ENCODE assay signal across 16 cellular contexts in the genomic region with DNA sequence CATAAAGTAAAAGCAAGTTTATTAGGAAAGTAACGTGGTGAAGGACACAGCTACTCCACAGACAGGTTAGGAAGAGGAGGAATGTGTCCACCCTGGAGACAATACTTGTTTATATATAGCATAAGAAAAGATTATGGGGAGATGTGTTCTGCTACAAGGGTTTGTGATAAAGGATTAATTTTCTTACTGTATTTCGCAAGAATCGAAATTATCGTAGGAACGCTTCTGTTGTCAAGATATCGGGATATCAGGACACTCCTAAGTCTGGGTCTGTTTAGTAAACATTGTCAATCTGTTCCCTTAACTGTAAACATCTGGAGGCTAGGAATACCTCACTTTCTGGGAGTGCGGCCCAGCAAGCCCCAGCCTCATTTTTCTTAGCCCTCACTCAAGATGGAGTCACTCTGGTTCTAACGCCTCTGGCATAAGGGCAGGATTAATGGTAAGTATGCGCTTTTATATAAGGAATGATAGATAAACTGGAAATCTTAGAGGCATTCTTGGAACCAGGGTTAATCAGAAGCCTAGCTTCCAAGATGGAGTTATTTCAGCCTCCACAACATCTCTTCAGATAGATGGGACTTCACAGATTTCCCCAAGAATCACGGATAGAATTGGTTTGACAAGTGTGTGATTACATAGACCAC. TPM values are rescaled to one million over a fixed set of nuclear protein-coding genes. Genes with fewer than 3 reads are reported as not detected.
DNase-seq lines count a peak whose midpoint lies in the region; ATAC-seq, FAIRE-seq and TF ChIP-seq lines count a peak whose summit lies in the region.
"Had no signal": no experiment of that assay in that cellular context is flagged by ENCODE, and none has a peak within 500 bp of the region (broad histone marks: within the 10 kb centered on the region; RNA-seq: fewer than 3 reads in every experiment).

No MANE protein-coding gene starts in this region.

- H3K4me2 ChIP-seq in keratinocyte (ENCODE audit: control insufficient read depth, extremely low read depth, insufficient read depth, low read depth, low read length): peak overlapping the region; percentile 48

- no peak for DNase-seq in natural killer cell treated with Interleukin-12 subunit alpha and Interleukin-12 subunit beta and Interleukin-15 and Interleukin-18, amount 100 ng/mL, for 72 hours (ENCODE audit: low spot score)
- DNase-seq in natural killer cell (no peak), keratinocyte (ENCODE audit: low read depth, low spot score) (no peak), iPS-NIHi7 (ENCODE audit: extremely low spot score) (no peak), substantia nigra (lab: John Stamatoyannopoulos, UW) (no peak)
- no peak for DNase-seq in activated T-helper 1 cell treated with anti-CD3 and anti-CD28 coated beads, Interleukin-12 subunit alpha, Interleukin-12 subunit beta, Interleukin-2, Interleukin-4 antibody, amounts not matched to agents 30 ng/mL and 10 ng/mL and 1 ng/mL, durations not matched to agents 14 hours and 24 hours and 36 hours (ENCODE audit: low spot score)
- DNase-seq: endodermal cell, GDM1, NCI-H526, sigmoid colon had no signal

- no peak overlapping the region for H2AFZ ChIP-seq in keratinocyte (ENCODE audit: control insufficient read depth, low read length)

- no peaks in the 10 kb centered on the region for H4K20me1 ChIP-seq in keratinocyte (ENCODE audit: control insufficient read depth, extremely low read depth, insufficient read depth, low read length)

- TF ChIP-seq CTCF in natural killer cell (IDR thresholded peaks at IDR 0.05) (no peak), keratinocyte (optimal IDR thresholded peaks at IDR 0.05 in 1 of 3, IDR thresholded peaks at IDR 0.05 in 1 of 3, conservative IDR thresholded peaks at IDR 0.05 in 1 of 3; ENCODE audit: extremely low read depth in 1 of 3, insufficient read depth in 2 of 3, low read length in 3 of 3) (no peak)

- WGBS in urinary bladder: 79% methylated on average over 10 of the region's 10 CpGs

- no peaks in the 10 kb centered on the region for H3K79me2 ChIP-seq in keratinocyte (ENCODE audit: control insufficient read depth, insufficient read depth, low read length)

- no peaks in the 10 kb centered on the region for H3K9me1 ChIP-seq in keratinocyte (ENCODE audit: control insufficient read depth, extremely low read depth, insufficient read depth, low read length)

- no peak for FAIRE-seq in keratinocyte (lab: Jason Lieb, UNC)

- peaks cover 12% of the 10 kb centered on the region for H3K4me1 ChIP-seq in keratinocyte (ENCODE audit: control insufficient read depth, extremely low read depth, insufficient read depth, low read length)
- no peaks in the 10 kb centered on the region for H3K4me1 ChIP-seq in urinary bladder (ENCODE audit: insufficient read depth)

- no peaks in the 10 kb centered on the region for H3K36me3 ChIP-seq in keratinocyte (ENCODE audit: control insufficient read depth in 2 of 2, extremely low read depth in 1 of 2, insufficient read depth in 2 of 2, low read length in 2 of 2)
- no peaks in the 10 kb centered on the region for H3K36me3 ChIP-seq in urinary bladder (ENCODE audit: insufficient read depth)
- H3K36me3 ChIP-seq: sigmoid colon had no signal

- H3K27ac ChIP-seq in keratinocyte (ENCODE audit: control insufficient read depth, insufficient read depth, low read length) (no peak overlapping the region), urinary bladder (ENCODE audit: low read depth) (peak overlapping the region; percentile 68), substantia nigra (ENCODE audit: low read depth, low read length, poor library complexity, severe bottlenecking) (no peak overlapping the region)
- H3K27ac ChIP-seq: sigmoid colon, SK-N-MC had no signal

- intact Hi-C loops in natural killer cell (cut with micrococcal nuclease): no loop called here
- intact Hi-C loops in activated T-helper 1 cell treated with anti-CD3 and anti-CD28 coated beads, Interleukin-12 subunit alpha, Interleukin-12 subunit beta, Interleukin-2, Interleukin-4 antibody, amounts not matched to agents 30 ng/mL and 10 ng/mL and 1 ng/mL, durations not matched to agents 14 hours and 24 hours and 36 hours (cut with micrococcal nuclease): loop anchor here (1.0 to 2.0 kb wide), 7 partner anchors 27 to 249 kb away; a partner anchor contains a TSS

- H3K4me1 Mint-ChIP-seq in natural killer cell treated with Interleukin-12 subunit alpha and Interleukin-12 subunit beta and Interleukin-15 and Interleukin-18, amount 100 ng/mL, for 72 hours (ENCODE audit: low read depth in 2 of 2): peaks cover 13 to 16% of the 10 kb centered on the region in 2 donors
- H3K4me1 Mint-ChIP-seq in natural killer cell: no peaks in the 10 kb centered on the region
- H3K4me1 Mint-ChIP-seq in activated T-helper 1 cell treated with anti-CD3 and anti-CD28 coated beads, Interleukin-12 subunit alpha, Interleukin-12 subunit beta, Interleukin-2, Interleukin-4 antibody, amounts not matched to agents 30 ng/mL and 10 ng/mL and 1 ng/mL, durations not matched to agents 14 hours and 24 hours and 36 hours (ENCODE audit: low read depth): peaks cover 17% of the 10 kb centered on the region
- H3K4me1 Mint-ChIP-seq: endodermal cell had no signal

- ATAC-seq in natural killer cell treated with Interleukin-12 subunit alpha and Interleukin-12 subunit beta and Interleukin-15 and Interleukin-18, amount 100 ng/mL, for 72 hours: no peak
- ATAC-seq in natural killer cell (no peak), HG02884 (IDR thresholded peaks at IDR 0.05; ENCODE audit: unreplicated experiment) (no peak)

- dilution Hi-C loops in keratinocyte (cut with MboI; ENCODE audit: extremely low pct_ligation_motif_present, low sequenced_read_pairs): no loop called here

- H3K4me3 Mint-ChIP-seq in natural killer cell treated with Interleukin-12 subunit alpha and Interleukin-12 subunit beta and Interleukin-15 and Interleukin-18, amount 100 ng/mL, for 72 hours: peak overlapping the region; percentile 83
- no peak overlapping the region for H3K4me3 Mint-ChIP-seq in natural killer cell
- H3K4me3 Mint-ChIP-seq in activated T-helper 1 cell treated with anti-CD3 and anti-CD28 coated beads, Interleukin-12 subunit alpha, Interleukin-12 subunit beta, Interleukin-2, Interleukin-4 antibody, amounts not matched to agents 30 ng/mL and 10 ng/mL and 1 ng/mL, durations not matched to agents 14 hours and 24 hours and 36 hours: peak overlapping the region; percentile 76
- H3K4me3 Mint-ChIP-seq: endodermal cell had no signal

- no peaks in the 10 kb centered on the region for H3K9me3 Mint-ChIP-seq in natural killer cell treated with Interleukin-12 subunit alpha and Interleukin-12 subunit beta and Interleukin-15 and Interleukin-18, amount 100 ng/mL, for 72 hours
- H3K9me3 Mint-ChIP-seq in natural killer cell: no peaks in the 10 kb centered on the region
- H3K9me3 Mint-ChIP-seq in activated T-helper 1 cell treated with anti-CD3 and anti-CD28 coated beads, Interleukin-12 subunit alpha, Interleukin-12 subunit beta, Interleukin-2, Interleukin-4 antibody, amounts not matched to agents 30 ng/mL and 10 ng/mL and 1 ng/mL, durations not matched to agents 14 hours and 24 hours and 36 hours: no peaks in the 10 kb centered on the region
- H3K9me3 Mint-ChIP-seq: endodermal cell had no signal

- H3K36me3 Mint-ChIP-seq in natural killer cell treated with Interleukin-12 subunit alpha and Interleukin-12 subunit beta and Interleukin-15 and Interleukin-18, amount 100 ng/mL, for 72 hours: no peaks in the 10 kb centered on the region
- H3K36me3 Mint-ChIP-seq in natural killer cell: no peaks in the 10 kb centered on the region
- H3K36me3 Mint-ChIP-seq in activated T-helper 1 cell treated with anti-CD3 and anti-CD28 coated beads, Interleukin-12 subunit alpha, Interleukin-12 subunit beta, Interleukin-2, Interleukin-4 antibody, amounts not matched to agents 30 ng/mL and 10 ng/mL and 1 ng/mL, durations not matched to agents 14 hours and 24 hours and 36 hours (ENCODE audit: low read depth): peaks cover 1% of the 10 kb centered on the region

- H3K27ac Mint-ChIP-seq in natural killer cell treated with Interleukin-12 subunit alpha and Interleukin-12 subunit beta and Interleukin-15 and Interleukin-18, amount 100 ng/mL, for 72 hours: peak overlapping the region; percentile 82 to 96
- H3K27ac Mint-ChIP-seq in natural killer cell: no peak overlapping the region
- H3K27ac Mint-ChIP-seq in activated T-helper 1 cell treated with anti-CD3 and anti-CD28 coated beads, Interleukin-12 subunit alpha, Interleukin-12 subunit beta, Interleukin-2, Interleukin-4 antibody, amounts not matched to agents 30 ng/mL and 10 ng/mL and 1 ng/mL, durations not matched to agents 14 hours and 24 hours and 36 hours: peak overlapping the region; percentile 92
- H3K27ac Mint-ChIP-seq: endodermal cell had no signal

- no peak overlapping the region for H3K9ac ChIP-seq in keratinocyte (ENCODE audit: control insufficient read depth, extremely low read depth, insufficient read depth, low read length)

- no peak overlapping the region for H3K4me3 ChIP-seq in keratinocyte (ENCODE audit: control insufficient read depth in 2 of 3, extremely low read depth in 1 of 3, insufficient read depth in 2 of 3, low read depth in 1 of 3, low read length in 3 of 3)
- H3K4me3 ChIP-seq in urinary bladder (ENCODE audit: low read depth, low read length): no peak overlapping the region
- H3K4me3 ChIP-seq: sigmoid colon, SK-N-MC, testis had no signal

- no peaks in the 10 kb centered on the region for H3K27me3 Mint-ChIP-seq in natural killer cell treated with Interleukin-12 subunit alpha and Interleukin-12 subunit beta and Interleukin-15 and Interleukin-18, amount 100 ng/mL, for 72 hours
- H3K27me3 Mint-ChIP-seq in natural killer cell (ENCODE audit: low read depth in 2 of 2): no peaks in the 10 kb centered on the region
- no peaks in the 10 kb centered on the region for H3K27me3 Mint-ChIP-seq in activated T-helper 1 cell treated with anti-CD3 and anti-CD28 coated beads, Interleukin-12 subunit alpha, Interleukin-12 subunit beta, Interleukin-2, Interleukin-4 antibody, amounts not matched to agents 30 ng/mL and 10 ng/mL and 1 ng/mL, durations not matched to agents 14 hours and 24 hours and 36 hours (ENCODE audit: insufficient read depth)

- no peaks in the 10 kb centered on the region for H3K27me3 ChIP-seq in keratinocyte (ENCODE audit: control insufficient read depth, extremely low read depth, insufficient read depth, low read length)
- H3K27me3 ChIP-seq: sigmoid colon, testis had no signal

- H3K9me3 ChIP-seq in keratinocyte (ENCODE audit: control insufficient read depth, low read depth, low read length): no peaks in the 10 kb centered on the region
- H3K9me3 ChIP-seq: sigmoid colon, testis had no signal

RNA-seq across cellular contexts. Expression of a gene that starts 30.0 kb away (rescaled TPM):
- 1 to 10 TPM in 1 of 2 donors, under 1 TPM in 1; 0.90 to 1.1 TPM for total RNA-seq in natural killer cell treated with Interleukin-12 subunit alpha and Interleukin-12 subunit beta and Interleukin-15 and Interleukin-18, amount 100 ng/mL, for 72 hours
- total RNA-seq in natural killer cell (not detected), urinary bladder (not detected)
- not detected in 2 replicates for total RNA-seq in activated T-helper 1 cell treated with anti-CD3 and anti-CD28 coated beads, Interleukin-12 subunit alpha, Interleukin-12 subunit beta, Interleukin-2, Interleukin-4 antibody, amounts not matched to agents 30 ng/mL and 10 ng/mL and 1 ng/mL, durations not matched to agents 14 hours and 24 hours and 36 hours
- polyA plus RNA-seq in keratinocyte (not detected in 3 replicates), urinary bladder (not detected)
- not detected for polyA plus RNA-seq in keratinocyte (2011; ENCODE audit: low read depth)
- not detected in 2 replicates for polyA plus RNA-seq in keratinocyte (2011; cell fraction: cytosol; rRNA removed)
- polyA plus RNA-seq in keratinocyte (2011; cell fraction: nucleus; rRNA removed): not detected in 2 replicates
- not detected in 2 replicates for polyA plus RNA-seq in keratinocyte (2012; ENCODE audit: low replicate concordance)
- not detected in 3 replicates for polyA minus RNA-seq in keratinocyte
- polyA minus RNA-seq in keratinocyte (2011; cell fraction: cytosol; rRNA and poly(A)+ RNA removed): not detected
- not detected in 2 replicates for polyA minus RNA-seq in keratinocyte (2011; cell fraction: nucleus; rRNA and poly(A)+ RNA removed)
- total RNA-seq: cerebellum, endodermal cell, osteoblast, sigmoid colon, testis had no signal

RNA-seq across cellular contexts. Expression of a gene that starts 35.2 kb away (rescaled TPM):
- 10 to 100 TPM; 33.8 to 46.0 TPM for total RNA-seq in natural killer cell treated with Interleukin-12 subunit alpha and Interleukin-12 subunit beta and Interleukin-15 and Interleukin-18, amount 100 ng/mL, for 72 hours
- total RNA-seq in natural killer cell: 10 to 100 TPM; 45.2 to 74.3 (median 61.9) TPM
- total RNA-seq in activated T-helper 1 cell treated with anti-CD3 and anti-CD28 coated beads, Interleukin-12 subunit alpha, Interleukin-12 subunit beta, Interleukin-2, Interleukin-4 antibody, amounts not matched to agents 30 ng/mL and 10 ng/mL and 1 ng/mL, durations not matched to agents 14 hours and 24 hours and 36 hours: 59.9 and 63.9 TPM in 2 replicates
- polyA plus RNA-seq in keratinocyte: 24.1 to 35.4 TPM (median 26.3 TPM) in 3 replicates
- 10.6 TPM for polyA plus RNA-seq in keratinocyte (2011; ENCODE audit: low read depth)
- polyA plus RNA-seq in keratinocyte (2011; cell fraction: cytosol; rRNA removed): 32.2 and 47.8 TPM in 2 replicates
- 28.1 and 37.3 TPM in 2 replicates for polyA plus RNA-seq in keratinocyte (2011; cell fraction: nucleus; rRNA removed)
- 38.2 and 59.4 TPM in 2 replicates for polyA plus RNA-seq in keratinocyte (2012; ENCODE audit: low replicate concordance)
- polyA minus RNA-seq in keratinocyte: 24.3 to 54.7 TPM (median 34.0 TPM) in 3 replicates
- polyA minus RNA-seq in keratinocyte (2011; cell fraction: cytosol; rRNA and poly(A)+ RNA removed): 38.8 TPM
- 12.1 and 18.5 TPM in 2 replicates for polyA minus RNA-seq in keratinocyte (2011; cell fraction: nucleus; rRNA and poly(A)+ RNA removed)
- 10.1 TPM for total RNA-seq in urinary bladder
- 54.1 TPM for polyA plus RNA-seq in urinary bladder

Comparison
In these comparisons a context has a peak if more than half of its experiments do, and no peak if none do; other contexts are left out.
1. H3K27ac Mint-ChIP-seq: peak in natural killer cell treated with Interleukin-12 subunit alpha and Interleukin-12 subunit beta and Interleukin-15 and Interleukin-18, amount 100 ng/mL, for 72 hours (2 of 2) and activated T-helper 1 cell treated with anti-CD3 and anti-CD28 coated beads, Interleukin-12 subunit alpha, Interleukin-12 subunit beta, Interleukin-2, Interleukin-4 antibody, amounts not matched to agents 30 ng/mL and 10 ng/mL and 1 ng/mL, durations not matched to agents 14 hours and 24 hours and 36 hours (single experiment); none in natural killer cell (0 of 2).